ENCODE assay signal across 14 cellular contexts in genomic region chr2:236872971-236873370, GRCh38.
"Had no signal": no experiment of that assay in that cellular context is flagged by ENCODE, and none has a peak within 500 bp of the region (broad histone marks: within the 10 kb centered on the region; RNA-seq: fewer than 3 reads in every experiment).

No MANE protein-coding gene starts in this region.

- DNase-seq: activated CD4-positive, alpha-beta T cell treated with anti-CD3 and anti-CD28 coated beads for 4 hours; anterior cingulate cortex; brain microvascular endothelial cell; effector memory CD8-positive, alpha-beta T cell; erythroblast; left colon; nephron progenitor cell; stimulated activated CD4-positive, alpha-beta T cell treated with anti-CD3 and anti-CD28 coated beads, Interleukin-2, amount 100 ng/mL, for 48 hours; T-helper 17 cell; uterus; WERI-Rb-1 had no signal

- H3K27ac Mint-ChIP-seq: activated T-helper 1 cell treated with anti-CD3 and anti-CD28 coated beads, Interleukin-12 subunit alpha, Interleukin-12 subunit beta, Interleukin-2, Interleukin-4 antibody, amounts not matched to agents 30 ng/mL and 10 ng/mL and 1 ng/mL, durations not matched to agents 14 hours and 24 hours and 36 hours; dendritic cell treated with granulocyte-macrophage colony-stimulating factor and Interleukin-4, amounts not matched to agents 40 ng/mL and 50 ng/mL, for 4 days; effector memory CD8-positive, alpha-beta T cell; nephron progenitor cell; stimulated activated memory B cell treated with anti-CD40 and anti-IgM and Interleukin-4, amounts not matched to agents 10 μg/mL and 1 μg/mL and 100 μg/mL, for 72 hours; T-helper 17 cell had no signal

- H3K4me3 Mint-ChIP-seq: activated T-helper 1 cell treated with anti-CD3 and anti-CD28 coated beads, Interleukin-12 subunit alpha, Interleukin-12 subunit beta, Interleukin-2, Interleukin-4 antibody, amounts not matched to agents 30 ng/mL and 10 ng/mL and 1 ng/mL, durations not matched to agents 14 hours and 24 hours and 36 hours; dendritic cell treated with granulocyte-macrophage colony-stimulating factor and Interleukin-4, amounts not matched to agents 40 ng/mL and 50 ng/mL, for 4 days; effector memory CD8-positive, alpha-beta T cell; nephron progenitor cell; stimulated activated memory B cell treated with anti-CD40 and anti-IgM and Interleukin-4, amounts not matched to agents 10 μg/mL and 1 μg/mL and 100 μg/mL, for 72 hours; T-helper 17 cell had no signal

- H3K27ac ChIP-seq: brain microvascular endothelial cell, uterus, WERI-Rb-1 had no signal

- H3K36me3 Mint-ChIP-seq: stimulated activated memory B cell treated with anti-CD40 and anti-IgM and Interleukin-4, amounts not matched to agents 10 μg/mL and 1 μg/mL and 100 μg/mL, for 72 hours had no signal

- H3K27me3 ChIP-seq: brain microvascular endothelial cell, uterus had no signal

- H3K36me3 ChIP-seq: brain microvascular endothelial cell, uterus, WERI-Rb-1 had no signal

- ATAC-seq: effector memory CD8-positive, alpha-beta T cell; left colon; stimulated activated memory B cell treated with anti-CD40 and anti-IgM and Interleukin-4, amounts not matched to agents 10 μg/mL and 1 μg/mL and 100 μg/mL, for 72 hours; T-helper 17 cell had no signal

- H3K9me3 Mint-ChIP-seq: activated T-helper 1 cell treated with anti-CD3 and anti-CD28 coated beads, Interleukin-12 subunit alpha, Interleukin-12 subunit beta, Interleukin-2, Interleukin-4 antibody, amounts not matched to agents 30 ng/mL and 10 ng/mL and 1 ng/mL, durations not matched to agents 14 hours and 24 hours and 36 hours; dendritic cell treated with granulocyte-macrophage colony-stimulating factor and Interleukin-4, amounts not matched to agents 40 ng/mL and 50 ng/mL, for 4 days; effector memory CD8-positive, alpha-beta T cell; stimulated activated memory B cell treated with anti-CD40 and anti-IgM and Interleukin-4, amounts not matched to agents 10 μg/mL and 1 μg/mL and 100 μg/mL, for 72 hours had no signal

- H3K4me3 ChIP-seq: uterus had no signal

- H3K9me3 ChIP-seq: uterus had no signal

- H3K4me1 ChIP-seq: uterus had no signal
